10 cellular contexts compared by ENCODE assay signal in the genomic region with DNA sequence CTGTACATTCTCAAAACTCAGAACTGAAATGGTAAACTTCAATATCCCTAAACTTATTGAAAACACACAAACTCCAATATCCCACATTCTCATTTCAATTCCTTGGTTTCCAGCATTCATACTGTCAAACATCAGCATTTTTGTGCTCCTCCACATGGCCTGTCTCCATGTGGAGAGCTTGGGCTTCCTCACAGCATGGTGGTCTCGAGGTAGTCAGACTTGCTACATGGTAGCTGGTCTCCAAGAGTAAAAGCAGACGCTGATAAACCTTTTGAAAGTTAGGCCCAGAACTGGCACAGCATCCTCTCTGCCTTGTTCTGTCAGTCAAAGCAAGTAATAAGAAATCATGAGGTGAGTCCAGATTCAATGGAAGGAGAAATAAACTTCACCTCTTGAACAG.
DNase-seq lines count a peak whose midpoint lies in the region; ATAC-seq, FAIRE-seq and TF ChIP-seq lines count a peak whose summit lies in the region.
"Had no signal": no experiment of that assay in that cellular context is flagged by ENCODE, and none has a peak within 500 bp of the region (broad histone marks: within the 10 kb centered on the region; RNA-seq: fewer than 3 reads in every experiment).

No MANE protein-coding gene starts in this region.

- H3K79me2 ChIP-seq in astrocyte (ENCODE audit: insufficient read depth, low read length) = no peaks in the 10 kb centered on the region

- H3K4me3 ChIP-seq in A549 (no peak overlapping the region), astrocyte (ENCODE audit: insufficient read depth, low read depth, low read length) (no peak overlapping the region), muscle layer of duodenum (ENCODE audit: low read depth in 1 of 2, low read length in 2 of 2) (no peak overlapping the region)
- H3K4me3 ChIP-seq: BLaER1 had no signal

- H3K4me1 Mint-ChIP-seq in IgD-negative memory B cell (peaks cover 47 to 64% (median 50%) of the 10 kb centered on the region in 3 donors), astrocyte (ENCODE audit: low read depth, unreplicated experiment) (peaks cover 9% of the 10 kb centered on the region)

- H3K27ac Mint-ChIP-seq in IgD-negative memory B cell = peak overlapping the region; percentile 89 to 95 (median 94)
- H3K27ac Mint-ChIP-seq in astrocyte (ENCODE audit: unreplicated experiment) = no peak overlapping the region

- POLR2A ChIA-PET in A549 (lab: Yijun Ruan, JAX) = no interaction called here

- WGBS in A549 (ENCODE audit: missing lambda C conversion rate) = 86% methylated on average over 2 of the region's 2 CpGs

- H3K27me3 Mint-ChIP-seq in IgD-negative memory B cell (no peaks in the 10 kb centered on the region), astrocyte (ENCODE audit: low read depth, unreplicated experiment) (no peaks in the 10 kb centered on the region)

- ATAC-seq in A549 = no peak
- no peak for ATAC-seq in GM21576 (IDR thresholded peaks at IDR 0.05; ENCODE audit: unreplicated experiment)
- no peak for ATAC-seq in HG02642 (IDR thresholded peaks at IDR 0.05; ENCODE audit: poor library complexity, unreplicated experiment)

- FAIRE-seq in A549 (lab: Jason Lieb, UNC) = no peak
- FAIRE-seq in astrocyte (lab: Jason Lieb, UNC) = no peak

- TF ChIP-seq POLR2A in A549 (IDR thresholded peaks at IDR 0.05; ENCODE audit: low read length) = no peak

- H3K9me3 Mint-ChIP-seq in IgD-negative memory B cell = peaks cover 0 to 5% (median 2%) of the 10 kb centered on the region in 3 donors
- peaks cover 4% of the 10 kb centered on the region for H3K9me3 Mint-ChIP-seq in astrocyte (ENCODE audit: unreplicated experiment)

- H3K4me1 ChIP-seq in A549 (peaks cover 18% of the 10 kb centered on the region), astrocyte (ENCODE audit: insufficient read depth, low read length) (peaks cover 19% of the 10 kb centered on the region), muscle layer of duodenum (ENCODE audit: control insufficient read depth in 1 of 2, insufficient read depth in 2 of 2, low read length in 2 of 2) (peaks cover 3 to 17% of the 10 kb centered on the region in 2 donors)

- 0 out of 3 replicates have a peak, but pooled peaks cover 7% of the 10 kb centered on the region for H3K9me3 ChIP-seq in A549
- no peaks in the 10 kb centered on the region for H3K9me3 ChIP-seq in astrocyte (ENCODE audit: insufficient read depth, low read depth, low read length)
- H3K9me3 ChIP-seq in muscle layer of duodenum (ENCODE audit: control insufficient read depth in 1 of 2, low read length in 2 of 2) = no peaks in the 10 kb centered on the region

- H3K36me3 Mint-ChIP-seq in IgD-negative memory B cell (peaks cover 9% of the 10 kb centered on the region), astrocyte (ENCODE audit: low read depth, unreplicated experiment) (peaks cover 2% of the 10 kb centered on the region)

- TF ChIP-seq RAD21 in A549 (conservative IDR thresholded peaks at IDR 0.05 in 1 of 2, IDR thresholded peaks at IDR 0.05 in 1 of 2) = no peak

- H3K4me2 ChIP-seq in A549 = no peak overlapping the region
- H3K4me2 ChIP-seq in astrocyte (ENCODE audit: low read length) = no peak overlapping the region

- H3K4me3 Mint-ChIP-seq in IgD-negative memory B cell = peak overlapping the region in 2 of 4 donors; percentile 80 to 90
- no peak overlapping the region for H3K4me3 Mint-ChIP-seq in astrocyte (ENCODE audit: unreplicated experiment)

- H3K36me3 ChIP-seq in astrocyte (ENCODE audit: insufficient read depth, low read length) = no peaks in the 10 kb centered on the region
- no peaks in the 10 kb centered on the region for H3K36me3 ChIP-seq in muscle layer of duodenum (ENCODE audit: control insufficient read depth in 1 of 2, insufficient read depth in 2 of 2, low read length in 2 of 2)
- H3K36me3 ChIP-seq: BLaER1 had no signal

- CTCF ChIA-PET in A549 (lab: Yijun Ruan, JAX) = interaction anchor here (1.0 kb wide), 1 partner anchor 42 kb away, joined by 3 read pairs; no protein-coding TSS in a partner anchor

- no peak overlapping the region for H2AFZ ChIP-seq in astrocyte (ENCODE audit: low read depth, low read length)

- H4K20me1 ChIP-seq in astrocyte (ENCODE audit: insufficient read depth, low read length) = no peaks in the 10 kb centered on the region
- H4K20me1 ChIP-seq: BLaER1 had no signal

- H3K9ac ChIP-seq in astrocyte (ENCODE audit: low read length) = no peak overlapping the region
- H3K9ac ChIP-seq: BLaER1 had no signal

- H3K27ac ChIP-seq in A549 = peak overlapping the region; percentile 58 to 72; a peak in 5 of 6 replicates
- H3K27ac ChIP-seq in astrocyte (ENCODE audit: low read depth, low read length) = peak overlapping the region; percentile 40
- peak overlapping the region; percentile 92 for H3K27ac ChIP-seq in muscle layer of duodenum (ENCODE audit: low read length)

- DNase-seq in A549 (ENCODE audit: low read depth in 1 of 2, low spot score in 1 of 2) (no peak), astrocyte (ENCODE audit: low read depth) (no peak), NK-92 (lab: John Stamatoyannopoulos, UW; ENCODE audit: unreplicated experiment) (no peak)
- no peak for DNase-seq in activated CD4-positive, alpha-beta T cell treated with anti-CD3 and anti-CD28 coated beads, Interleukin-2, amount 50 U/mL, for 4 hours
- DNase-seq: occipital lobe had no signal

- TF ChIP-seq CTCF in A549 (IDR thresholded peaks at IDR 0.05) (no peak), astrocyte (IDR thresholded peaks at IDR 0.05; ENCODE audit: insufficient read depth, low read depth, low read length) (no peak)

- no peaks in the 10 kb centered on the region for H3K27me3 ChIP-seq in astrocyte (ENCODE audit: insufficient read depth, low read length)
- H3K27me3 ChIP-seq in muscle layer of duodenum (ENCODE audit: low read depth, low read length) = no peaks in the 10 kb centered on the region
- H3K27me3 ChIP-seq: BLaER1 had no signal

- no peak for TF ChIP-seq EP300 in A549 (IDR thresholded peaks at IDR 0.05)

TF ChIP-seq in A549, 52 proteins besides CTCF, POLR2A, EP300 and RAD21:
- TF ChIP-seq ZC3H11A (IDR thresholded peaks at IDR 0.05) = no peak
- TF ChIP-seq ZFP36 (IDR thresholded peaks at IDR 0.05; ENCODE audit: borderline replicate concordance, partially characterized antibody) = no peak

Comparison
In these comparisons a context has a peak if more than half of its experiments do, and no peak if none do; other contexts are left out.
1. H3K27ac ChIP-seq: peak in every context shown above with its lines; median percentile 92 in muscle layer of duodenum; 65 in A549; 40 in astrocyte.